ENCODE assay signal across 7 cellular contexts in the genomic region with DNA sequence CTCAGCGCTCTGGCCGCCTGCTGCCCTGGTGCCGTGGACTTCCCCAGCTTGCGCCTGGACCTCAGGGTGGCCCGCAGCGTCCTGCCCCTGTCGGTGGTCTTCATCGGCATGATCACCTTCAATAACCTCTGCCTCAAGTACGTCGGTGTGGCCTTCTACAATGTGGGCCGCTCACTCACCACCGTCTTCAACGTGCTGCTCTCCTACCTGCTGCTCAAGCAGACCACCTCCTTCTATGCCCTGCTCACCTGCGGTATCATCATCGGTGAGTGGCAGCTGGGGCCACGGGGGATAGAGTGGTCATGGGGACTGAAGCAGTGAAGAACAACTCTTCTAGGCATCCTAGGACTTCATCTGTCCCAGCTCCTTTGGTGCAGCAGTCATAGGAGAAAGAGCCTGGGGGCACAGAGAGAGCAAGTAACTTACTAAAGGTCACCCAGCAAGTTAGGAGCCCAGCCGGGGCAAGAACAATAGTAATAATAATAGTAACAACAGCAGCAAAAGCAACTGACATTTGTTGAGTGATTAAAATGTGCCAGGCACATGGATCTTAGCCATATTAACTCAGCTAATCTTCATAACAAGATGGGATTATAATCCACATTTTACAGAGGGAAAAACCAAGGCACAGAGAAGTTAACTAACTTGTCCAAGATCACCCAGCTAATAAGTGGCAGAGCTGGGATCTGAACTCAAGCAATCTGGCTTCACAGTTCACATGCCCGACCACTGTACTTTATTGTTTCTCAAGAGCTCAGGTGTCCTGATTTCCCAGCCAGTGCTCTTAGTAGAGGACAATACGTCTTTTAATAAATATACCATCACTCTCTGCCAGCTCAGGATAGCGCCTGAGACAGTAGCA. TPM values are rescaled to one million over a fixed set of nuclear protein-coding genes. Genes with fewer than 3 reads are reported as not detected.
A peak's percentile ranks its signal among the peaks of the same experiment; 100 is the strongest.
DNase-seq lines count a peak whose midpoint lies in the region; ATAC-seq and TF ChIP-seq lines count a peak whose summit lies in the region.

No MANE protein-coding gene starts in this region.

- H3K27ac ChIP-seq in hepatocyte (no peak overlapping the region), smooth muscle cell (ENCODE audit: low read depth) (no peak overlapping the region)

- peaks cover 21% of the 10 kb centered on the region for H3K4me1 ChIP-seq in hepatocyte (ENCODE audit: insufficient read depth)
- peaks cover 18% of the 10 kb centered on the region for H3K4me1 ChIP-seq in smooth muscle cell (ENCODE audit: low read depth)

- H3K36me3 Mint-ChIP-seq in HFFc6 (ENCODE audit: low read depth): peaks cover 19% of the 10 kb centered on the region
- peaks cover 11% of the 10 kb centered on the region for H3K36me3 Mint-ChIP-seq in activated CD8-positive, alpha-beta T cell treated with anti-CD3 and anti-CD28 coated beads for 36 hours (ENCODE audit: low read depth)

- peak overlapping the region; percentile 16 for H3K4me3 ChIP-seq in hepatocyte
- peak overlapping the region; percentile 92 for H3K4me3 ChIP-seq in smooth muscle cell

- peak overlapping the region; percentile 99 for H3K27ac Mint-ChIP-seq in HFFc6
- peak overlapping the region; percentile 75 for H3K27ac Mint-ChIP-seq in activated CD8-positive, alpha-beta T cell treated with anti-CD3 and anti-CD28 coated beads for 36 hours

- H3K9me3 Mint-ChIP-seq in HFFc6: no peaks in the 10 kb centered on the region
- H3K9me3 Mint-ChIP-seq in activated CD8-positive, alpha-beta T cell treated with anti-CD3 and anti-CD28 coated beads for 36 hours: no peaks in the 10 kb centered on the region

- no peaks in the 10 kb centered on the region for H3F3A ChIP-seq in smooth muscle cell (ENCODE audit: low read depth)

- no peak for ATAC-seq in activated CD8-positive, alpha-beta T cell treated with anti-CD3 and anti-CD28 coated beads for 36 hours

- H3K4me2 ChIP-seq in hepatocyte: peak overlapping the region; percentile 96
- H3K4me2 ChIP-seq in smooth muscle cell: peak overlapping the region; percentile 100

- peak overlapping the region; percentile 96 for H3K4me3 Mint-ChIP-seq in HFFc6
- peak overlapping the region; percentile 91 for H3K4me3 Mint-ChIP-seq in activated CD8-positive, alpha-beta T cell treated with anti-CD3 and anti-CD28 coated beads for 36 hours

- no peak overlapping the region for H2AFZ ChIP-seq in hepatocyte
- H2AFZ ChIP-seq in smooth muscle cell (ENCODE audit: low read depth): no peak overlapping the region

- POLR2A ChIA-PET in activated CD8-positive, alpha-beta T cell treated with anti-CD3 and anti-CD28 coated beads for 36 hours (lab: Charles Lee): interaction anchor here (2.0 kb wide), 1 partner anchor 40 kb away, joined by 7 read pairs; a partner anchor contains a TSS

- H3K9ac ChIP-seq in smooth muscle cell (ENCODE audit: low read depth): peak overlapping the region; percentile 97

- no peak for TF ChIP-seq CTCF in HFFc6 (IDR thresholded peaks at IDR 0.05)
- no peak for TF ChIP-seq CTCF in activated CD8-positive, alpha-beta T cell treated with anti-CD3 and anti-CD28 coated beads for 36 hours (IDR thresholded peaks at IDR 0.05)
- no peak for TF ChIP-seq CTCF in hepatocyte (IDR thresholded peaks at IDR 0.05; ENCODE audit: poor library complexity)
- TF ChIP-seq CTCF in smooth muscle cell (IDR thresholded peaks at IDR 0.05; ENCODE audit: borderline replicate concordance, insufficient read depth, poor library complexity, severe bottlenecking): no peak

- CTCF ChIA-PET in activated CD8-positive, alpha-beta T cell treated with anti-CD3 and anti-CD28 coated beads for 36 hours (lab: Charles Lee): interaction anchor here (0.9 to 4.1 kb wide), 3 partner anchors 18 to 37 kb away, joined by 3 to 24 read pairs (median 3); no protein-coding TSS in a partner anchor

- WGBS in hepatocyte (ENCODE audit: low lambda C conversion rate, missing lambda C conversion rate): 89% methylated on average over 20 of the region's 20 CpGs
- 90% methylated on average over 20 of the region's 20 CpGs for WGBS in smooth muscle cell (ENCODE audit: low lambda C conversion rate)

- intact Hi-C loops in activated CD8-positive, alpha-beta T cell treated with anti-CD3 and anti-CD28 coated beads for 36 hours (cut with micrococcal nuclease): no loop called here

- peaks cover 41% of the 10 kb centered on the region for H3K4me1 Mint-ChIP-seq in HFFc6 (ENCODE audit: low read depth)
- peaks cover 43% of the 10 kb centered on the region for H3K4me1 Mint-ChIP-seq in activated CD8-positive, alpha-beta T cell treated with anti-CD3 and anti-CD28 coated beads for 36 hours (ENCODE audit: low read depth)

- H3K9me3 ChIP-seq in hepatocyte (ENCODE audit: low read depth): no peaks in the 10 kb centered on the region
- H3K9me3 ChIP-seq in smooth muscle cell (replicated peaks; ENCODE audit: low read depth): no peaks in the 10 kb centered on the region

- no peak for DNase-seq in HFFc6
- DNase-seq in activated CD8-positive, alpha-beta T cell treated with anti-CD3 and anti-CD28 coated beads for 36 hours: no peak
- no peak for DNase-seq in hepatocyte (ENCODE audit: low spot score)
- DNase-seq in smooth muscle cell (lab: John Stamatoyannopoulos, UW; ENCODE audit: unreplicated experiment): no peak
- no peak for DNase-seq in activated effector memory CD4-positive, alpha-beta T cell treated with anti-CD3 and anti-CD28 coated beads, Interleukin-2, amount 50 U/mL, for 16 hours
- no peak for DNase-seq in amniotic stem cell (lab: John Stamatoyannopoulos, UW)
- DNase-seq in NCI-H1092 (lab: John Stamatoyannopoulos, UW): no peak

- H3K9me2 ChIP-seq in hepatocyte (replicated peaks; ENCODE audit: insufficient read depth): no peaks in the 10 kb centered on the region

- H3K27me3 ChIP-seq in hepatocyte (no peaks in the 10 kb centered on the region), smooth muscle cell (ENCODE audit: low read depth) (no peaks in the 10 kb centered on the region)

- H3K79me2 ChIP-seq in hepatocyte (peaks cover 32% of the 10 kb centered on the region), smooth muscle cell (ENCODE audit: low read depth) (peaks cover 22% of the 10 kb centered on the region)

- H3K27me3 Mint-ChIP-seq in HFFc6 (ENCODE audit: insufficient read depth): peaks cover 5% of the 10 kb centered on the region
- no peaks in the 10 kb centered on the region for H3K27me3 Mint-ChIP-seq in activated CD8-positive, alpha-beta T cell treated with anti-CD3 and anti-CD28 coated beads for 36 hours

- no peaks in the 10 kb centered on the region for H3K36me3 ChIP-seq in hepatocyte (replicated peaks; ENCODE audit: insufficient read depth, low read depth)
- no peaks in the 10 kb centered on the region for H3K36me3 ChIP-seq in smooth muscle cell (ENCODE audit: low read depth)

- H4K20me1 ChIP-seq in hepatocyte (ENCODE audit: insufficient read depth, poor library complexity, severe bottlenecking) (peaks cover 2% of the 10 kb centered on the region), smooth muscle cell (ENCODE audit: low read depth) (peaks cover 56% of the 10 kb centered on the region)

RNA-seq across cellular contexts. Expression of a gene that starts 1.4 kb away (rescaled TPM):
- total RNA-seq in HFFc6 (2021; fragmentation: NEBNext Ultra II Directional; extraction: Animal tissue kit (Norgen Biotek cat#: 25700)): 10 to 100 TPM; 24.2 to 29.6 (median 27.4) TPM
- total RNA-seq in activated CD8-positive, alpha-beta T cell treated with anti-CD3 and anti-CD28 coated beads for 36 hours: 1 to 10 TPM; 9.3 to 9.4 TPM
- total RNA-seq in hepatocyte (11.1 and 12.7 TPM in 2 replicates), smooth muscle cell (5.6 and 8.9 TPM in 2 replicates)
- polyA plus RNA-seq in hepatocyte (22.1 and 25.0 TPM in 2 replicates), smooth muscle cell (25.7 and 32.7 TPM in 2 replicates)

RNA-seq across cellular contexts. Expression of a gene that starts 41.0 kb away (rescaled TPM):
- 10 to 100 TPM; 12.5 to 16.4 (median 14.1) TPM for total RNA-seq in HFFc6 (2021; fragmentation: NEBNext Ultra II Directional; extraction: Animal tissue kit (Norgen Biotek cat#: 25700))
- 10 to 100 TPM; 12.3 to 15.7 TPM for total RNA-seq in activated CD8-positive, alpha-beta T cell treated with anti-CD3 and anti-CD28 coated beads for 36 hours
- total RNA-seq in hepatocyte (21.3 and 27.6 TPM in 2 replicates), smooth muscle cell (26.1 and 27.7 TPM in 2 replicates)
- polyA plus RNA-seq in hepatocyte (23.8 and 25.5 TPM in 2 replicates), smooth muscle cell (23.3 and 30.3 TPM in 2 replicates)
